Comparison of ENCODE assay signal across 8 cellular contexts in genomic region chrX:149505671-149506070, GRCh38. TPM values are rescaled to one million over a fixed set of nuclear protein-coding genes. Genes with fewer than 3 reads are reported as not detected.
DNase-seq lines count a peak whose midpoint lies in the region; ATAC-seq and TF ChIP-seq lines count a peak whose summit lies in the region.

No MANE protein-coding gene starts in this region.

- H3K36me3 ChIP-seq in right atrium auricular region (no peaks in the 10 kb centered on the region), vagina (peaks cover 0 to 14% of the 10 kb centered on the region in 2 donors)
- peaks cover 0 to 25% (median 9%) of the 10 kb centered on the region in 3 experiments for H3K36me3 ChIP-seq in naive thymus-derived CD4-positive, alpha-beta T cell (ENCODE audit: control insufficient read depth in 2 of 3, insufficient read depth in 3 of 3, low read length in 3 of 3)

- H3K4me1 ChIP-seq in right atrium auricular region: peaks cover 0 to 5% of the 10 kb centered on the region in 2 donors
- peaks cover 6 to 13% of the 10 kb centered on the region in 2 donors for H3K4me1 ChIP-seq in naive thymus-derived CD4-positive, alpha-beta T cell (ENCODE audit: control insufficient read depth in 2 of 2, insufficient read depth in 2 of 2, low read length in 2 of 2)
- H3K4me1 ChIP-seq in vagina: peaks cover 5% of the 10 kb centered on the region

- H3K9me3 Mint-ChIP-seq in MCF 10A (ENCODE audit: unreplicated experiment): no peaks in the 10 kb centered on the region
- H3K9me3 Mint-ChIP-seq in naive thymus-derived CD4-positive, alpha-beta T cell: no peaks in the 10 kb centered on the region

- no TSS peak for BruUV-seq in MCF 10A (replicated peaks; lab: Mats Ljungman, UMichigan)

- intact Hi-C loops in left ventricle myocardium superior (cut with micrococcal nuclease): no loop called here
- intact Hi-C loops in MCF 10A (cut with micrococcal nuclease): no loop called here
- intact Hi-C loops in naive thymus-derived CD4-positive, alpha-beta T cell (cut with micrococcal nuclease): loop anchor here (1.0 to 10.0 kb wide), 13 partner anchors 15 to 1594 kb away; partner anchors contain the start of genes FMR1 (in 2 of the 2), TMEM185A (in 2 of the 2), CD99L2 (in 1 of the 2) and EOLA2 (in 1 of the 2)
- intact Hi-C loops in vagina (cut with DNase I): no loop called here

- H3K27me3 ChIP-seq in right atrium auricular region (no peaks in the 10 kb centered on the region), vagina (no peaks in the 10 kb centered on the region)
- H3K27me3 ChIP-seq in naive thymus-derived CD4-positive, alpha-beta T cell (ENCODE audit: control insufficient read depth in 2 of 2, insufficient read depth in 2 of 2, low read length in 2 of 2): no peaks in the 10 kb centered on the region

- POLR2A ChIA-PET in MCF 10A (lab: Yijun Ruan, JAX): interaction anchor here (0.7 to 3.0 kb wide), 4 partner anchors 9 to 133 kb away, joined by 3 to 20 read pairs (median 8); partner anchors contain the start of gene EOLA1
- POLR2A ChIA-PET in naive thymus-derived CD4-positive, alpha-beta T cell (lab: Charles Lee): interaction anchor here (0.6 to 3.7 kb wide), 8 partner anchors 8 to 1595 kb away, joined by 3 to 33 read pairs (median 4); partner anchors contain the start of genes EOLA1 and EOLA2

- TF ChIP-seq POLR2A in vagina (IDR thresholded peaks at IDR 0.05): no peak

- H3K36me3 Mint-ChIP-seq in MCF 10A (ENCODE audit: insufficient read depth, unreplicated experiment): peaks cover 5% of the 10 kb centered on the region
- H3K36me3 Mint-ChIP-seq in naive thymus-derived CD4-positive, alpha-beta T cell: peaks cover 0 to 10% (median 0%) of the 10 kb centered on the region in 5 donors

- DNase-seq in right atrium auricular region (ENCODE audit: low spot score): no peak
- DNase-seq in left ventricle myocardium superior: no peak
- DNase-seq in MCF 10A (ENCODE audit: unreplicated experiment): no peak
- peak in 1 of 9 donors; percentile 10 for DNase-seq in naive thymus-derived CD4-positive, alpha-beta T cell
- peak in 1 of 2 donors; percentile 76 for DNase-seq in vagina (ENCODE audit: extremely low spot score in 2 of 2)
- DNase-seq in SHP77 treated with DMSO at 0.1 percent for 48 hours (lab: John Stamatoyannopoulos, UW): no peak

- H3K4me1 Mint-ChIP-seq in MCF 10A (ENCODE audit: insufficient read depth, unreplicated experiment): peaks cover 16% of the 10 kb centered on the region
- H3K4me1 Mint-ChIP-seq in naive thymus-derived CD4-positive, alpha-beta T cell: peaks cover 14 to 38% (median 23%) of the 10 kb centered on the region in 7 donors

- H3K4me3 ChIP-seq in right atrium auricular region (peak overlapping the region in 1 of 2 donors; percentile 65), vagina (peak overlapping the region; percentile 54 to 61)
- H3K4me3 ChIP-seq in naive thymus-derived CD4-positive, alpha-beta T cell (ENCODE audit: low read length): peak overlapping the region; percentile 72

- no peak for TF ChIP-seq CTCF in right atrium auricular region (IDR thresholded peaks at IDR 0.05)
- TF ChIP-seq CTCF in MCF 10A (IDR thresholded peaks at IDR 0.05; ENCODE audit: unreplicated experiment): no peak
- TF ChIP-seq CTCF in vagina (IDR thresholded peaks at IDR 0.05): no peak

- peak overlapping the region; percentile 89 for H3K27ac ChIP-seq in right atrium auricular region
- peak overlapping the region; percentile 98 for H3K27ac ChIP-seq in naive thymus-derived CD4-positive, alpha-beta T cell (ENCODE audit: low read depth, low read length)
- H3K27ac ChIP-seq in vagina: peak overlapping the region; percentile 85

- ATAC-seq in left ventricle myocardium superior (no peak), HG03432 (IDR thresholded peaks at IDR 0.05; ENCODE audit: unreplicated experiment) (no peak), HG02678 (IDR thresholded peaks at IDR 0.05; ENCODE audit: unreplicated experiment) (no peak)
- no peak for ATAC-seq in naive thymus-derived CD4-positive, alpha-beta T cell

- CTCF ChIA-PET in MCF 10A (lab: Yijun Ruan, JAX): interaction anchor here (0.6 to 0.7 kb wide), 2 partner anchors 434 to 1956 kb away, joined by 3 read pairs; no protein-coding TSS in a partner anchor
- CTCF ChIA-PET in naive thymus-derived CD4-positive, alpha-beta T cell (lab: Charles Lee): interaction anchor here (1.0 kb wide), 1 partner anchor 22 kb away, joined by 5 read pairs; no protein-coding TSS in a partner anchor

- no peaks in the 10 kb centered on the region for H3K27me3 Mint-ChIP-seq in MCF 10A (ENCODE audit: insufficient read depth, unreplicated experiment)
- peaks cover 0 to 10% (median 0%) of the 10 kb centered on the region in 5 donors for H3K27me3 Mint-ChIP-seq in naive thymus-derived CD4-positive, alpha-beta T cell

- H3K9me3 ChIP-seq in right atrium auricular region (no peaks in the 10 kb centered on the region), vagina (no peaks in the 10 kb centered on the region)
- H3K9me3 ChIP-seq in naive thymus-derived CD4-positive, alpha-beta T cell (ENCODE audit: control insufficient read depth in 2 of 3, low read length in 3 of 3): no peaks in the 10 kb centered on the region

- peak overlapping the region; percentile 66 for H3K27ac Mint-ChIP-seq in MCF 10A (ENCODE audit: low read depth, unreplicated experiment)
- peak overlapping the region; percentile 87 to 98 (median 94) for H3K27ac Mint-ChIP-seq in naive thymus-derived CD4-positive, alpha-beta T cell

- peak overlapping the region; percentile 77 for H3K4me3 Mint-ChIP-seq in MCF 10A (ENCODE audit: unreplicated experiment)
- peak overlapping the region; percentile 86 to 100 (median 91) for H3K4me3 Mint-ChIP-seq in naive thymus-derived CD4-positive, alpha-beta T cell

RNA-seq across cellular contexts. Expression of gene IDS, which starts 0.6 kb away (rescaled TPM):
- total RNA-seq in right atrium auricular region (10 to 100 TPM; 91.1 to 93.1 TPM), left ventricle myocardium superior (88.7 TPM), MCF 10A (2022) (29.9 and 40.2 TPM in 2 replicates), vagina (66.0 TPM)
- total RNA-seq in naive thymus-derived CD4-positive, alpha-beta T cell: 100 to 1,000 TPM in 4 of 5 experiments, 10 to 100 TPM in 1; 73.1 to 317 (median 133) TPM
- 10 to 100 TPM; 75.0 to 86.7 TPM for polyA plus RNA-seq in naive thymus-derived CD4-positive, alpha-beta T cell

RNA-seq across cellular contexts. Expression of gene EOLA1, which starts 35.1 kb away (rescaled TPM):
- total RNA-seq in right atrium auricular region (10 to 100 TPM; 10.8 to 14.4 TPM), left ventricle myocardium superior (29.6 TPM), MCF 10A (2022) (18.2 and 22.3 TPM in 2 replicates), vagina (9.8 TPM)
- 10 to 100 TPM; 22.2 to 68.1 (median 30.2) TPM for total RNA-seq in naive thymus-derived CD4-positive, alpha-beta T cell
- polyA plus RNA-seq in naive thymus-derived CD4-positive, alpha-beta T cell: 10 to 100 TPM; 27.7 to 30.1 TPM

RNA-seq across cellular contexts. Expression of gene HSFX3, which starts 44.1 kb away (rescaled TPM):
- total RNA-seq in right atrium auricular region: not detected
- total RNA-seq in left ventricle myocardium superior: not detected
- total RNA-seq in MCF 10A (2022): not detected in 2 replicates
- total RNA-seq in naive thymus-derived CD4-positive, alpha-beta T cell: not detected
- not detected for polyA plus RNA-seq in naive thymus-derived CD4-positive, alpha-beta T cell
- not detected for total RNA-seq in vagina

Comparison
In these comparisons a context has a peak if more than half of its experiments do, and no peak if none do; other contexts are left out.
1. intact Hi-C loops: an anchor here in naive thymus-derived CD4-positive, alpha-beta T cell (1.0 to 10.0 kb wide); none called in left ventricle myocardium superior, MCF 10A and vagina.